In the genomic region with DNA sequence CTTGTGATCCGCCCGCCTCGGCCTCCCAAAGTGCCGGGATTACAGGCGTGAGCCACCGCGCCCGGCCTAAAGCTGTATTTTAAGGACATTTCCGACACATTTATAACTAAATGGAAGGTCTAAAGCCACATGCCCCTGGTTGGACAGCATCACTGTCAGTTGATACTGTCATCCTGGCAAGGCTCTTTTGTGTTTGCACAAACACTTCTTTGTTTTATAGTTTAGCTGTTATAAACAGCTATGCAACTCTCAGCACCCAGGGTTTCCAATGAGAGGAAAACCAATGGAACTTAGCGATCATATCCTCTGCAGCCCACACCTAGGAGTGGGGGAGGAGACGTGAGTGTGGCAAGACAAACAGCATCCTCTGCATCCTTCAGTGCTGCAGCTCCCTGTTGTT, we compare ENCODE assay signal across 18 cellular contexts.
"Had no signal": no experiment of that assay in that cellular context is flagged by ENCODE, and none has a peak within 500 bp of the region (broad histone marks: within the 10 kb centered on the region; RNA-seq: fewer than 3 reads in every experiment).

No MANE protein-coding gene starts in this region.

- DNase-seq: activated CD4-positive, alpha-beta T cell treated with anti-CD3 and anti-CD28 coated beads for 48 hours; activated CD8-positive, alpha-beta T cell treated with anti-CD3 and anti-CD28 coated beads for 36 hours; activated naive CD8-positive, alpha-beta T cell treated with anti-CD3 and anti-CD28 coated beads, Interleukin-2, amount 10 ng/mL, durations not matched to agents 7 days and 5 days; activated T-cell treated with anti-CD3 and anti-CD28 coated beads, Interleukin-2, amount 50 U/mL, for 4 hours; brain microvascular endothelial cell; cerebellar nuclear complex; kidney; mesenchymal stem cell; occipital lobe; stomach; T-helper 17 cell had no signal

- H3K4me1 Mint-ChIP-seq: nephron had no signal

- H3K4me2 ChIP-seq: hepatocyte had no signal

- H3K36me3 Mint-ChIP-seq: activated naive CD8-positive, alpha-beta T cell treated with anti-CD3 and anti-CD28 coated beads, Interleukin-2, amount 10 ng/mL, durations not matched to agents 7 days and 5 days had no signal

- H3K4me3 ChIP-seq: gastroesophageal sphincter, hepatocyte, stomach, thyroid gland had no signal

- H3K4me3 Mint-ChIP-seq: activated CD8-positive, alpha-beta T cell treated with anti-CD3 and anti-CD28 coated beads for 36 hours; activated naive CD8-positive, alpha-beta T cell treated with anti-CD3 and anti-CD28 coated beads, Interleukin-2, amount 10 ng/mL, durations not matched to agents 7 days and 5 days; activated T-cell treated with anti-CD3 and anti-CD28 coated beads, Interleukin-2, amount 50 U/mL, for 4 hours; dendritic cell treated with granulocyte-macrophage colony-stimulating factor and Interleukin-4, amounts not matched to agents 40 ng/mL and 50 ng/mL, for 4 days; nephron; T-helper 17 cell had no signal

- ATAC-seq: activated CD8-positive, alpha-beta T cell treated with anti-CD3 and anti-CD28 coated beads for 36 hours; activated T-cell treated with anti-CD3 and anti-CD28 coated beads, Interleukin-2, amount 50 U/mL, for 4 hours; gastroesophageal sphincter; sciatic nerve; T-helper 17 cell had no signal

- H3K36me3 ChIP-seq: brain microvascular endothelial cell, stomach, thyroid gland had no signal

- H3K27ac Mint-ChIP-seq: activated CD8-positive, alpha-beta T cell treated with anti-CD3 and anti-CD28 coated beads for 36 hours; activated naive CD8-positive, alpha-beta T cell treated with anti-CD3 and anti-CD28 coated beads, Interleukin-2, amount 10 ng/mL, durations not matched to agents 7 days and 5 days; dendritic cell treated with granulocyte-macrophage colony-stimulating factor and Interleukin-4, amounts not matched to agents 40 ng/mL and 50 ng/mL, for 4 days; nephron; progenitor cell of endocrine pancreas; T-helper 17 cell had no signal

- H2AFZ ChIP-seq: hepatocyte had no signal

- H3K27ac ChIP-seq: brain microvascular endothelial cell, gastroesophageal sphincter, hepatocyte, stomach, thyroid gland had no signal

- H3K27me3 ChIP-seq: brain microvascular endothelial cell, gastroesophageal sphincter, hepatocyte, stomach, thyroid gland had no signal

- H3K9me3 Mint-ChIP-seq: activated CD8-positive, alpha-beta T cell treated with anti-CD3 and anti-CD28 coated beads for 36 hours; activated naive CD8-positive, alpha-beta T cell treated with anti-CD3 and anti-CD28 coated beads, Interleukin-2, amount 10 ng/mL, durations not matched to agents 7 days and 5 days; activated T-cell treated with anti-CD3 and anti-CD28 coated beads, Interleukin-2, amount 50 U/mL, for 4 hours; dendritic cell treated with granulocyte-macrophage colony-stimulating factor and Interleukin-4, amounts not matched to agents 40 ng/mL and 50 ng/mL, for 4 days; nephron had no signal

- H3K9me3 ChIP-seq: gastroesophageal sphincter, stomach, thyroid gland had no signal
